ENCODE assay signal across 8 cellular contexts in the genomic region with DNA sequence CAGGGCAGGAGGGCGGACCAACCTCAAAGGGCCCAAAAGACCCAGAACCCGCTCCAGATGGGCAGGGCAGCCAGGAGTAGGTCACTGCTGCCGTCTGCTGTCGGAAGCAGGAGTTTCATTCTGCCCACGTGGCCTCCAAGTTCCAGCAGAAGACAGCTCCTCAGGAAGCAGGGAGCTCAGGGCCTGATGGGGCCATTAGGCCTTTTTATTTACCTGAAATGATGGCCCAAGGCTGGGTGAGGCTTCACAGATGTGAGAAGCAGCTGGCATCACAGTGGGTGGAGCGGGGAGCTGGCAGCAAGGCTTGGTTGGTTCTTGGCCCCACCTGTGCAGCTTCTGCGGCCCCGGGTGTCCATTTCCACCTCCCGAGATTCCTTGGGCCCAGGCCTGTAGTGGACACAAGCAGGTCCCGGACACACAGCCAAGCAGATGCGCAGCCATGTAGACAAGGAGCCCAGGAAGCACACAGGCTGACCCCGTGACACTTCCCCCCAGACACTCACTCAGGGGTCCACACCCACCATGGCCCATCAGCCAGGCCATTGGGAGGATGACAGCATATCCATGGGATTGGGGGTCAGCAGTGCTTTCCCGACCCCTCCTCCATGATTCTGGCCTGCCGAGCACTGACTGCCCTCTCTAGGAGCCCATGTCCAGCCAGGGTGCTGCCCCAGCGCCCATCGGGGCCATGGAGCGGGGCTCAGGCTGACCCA. TPM values are rescaled to one million over a fixed set of nuclear protein-coding genes. Genes with fewer than 3 reads are reported as not detected.
DNase-seq lines count a peak whose midpoint lies in the region; TF ChIP-seq lines count a peak whose summit lies in the region.

No MANE protein-coding gene starts in this region.

- H3K36me3 ChIP-seq in ascending aorta = no peaks in the 10 kb centered on the region

- DNase-seq in NCI-H146 (lab: John Stamatoyannopoulos, UW) = peak; percentile 40
- no peak for DNase-seq in NCI-H146 treated with DMSO at 0.1 percent for 48 hours (lab: John Stamatoyannopoulos, UW; ENCODE audit: unreplicated experiment)
- peak in 1 of 2 donors; percentile 82 for DNase-seq in ascending aorta (ENCODE audit: low spot score in 2 of 2)
- peak in 34 of 51 donors; percentile 9 to 68 (median 28) for DNase-seq in hypothalamus (lab: John Stamatoyannopoulos, UW)
- peak; percentile 50 for DNase-seq in superior temporal gyrus (ENCODE audit: extremely low spot score)
- no peak for DNase-seq in germinal center (ENCODE audit: low spot score)
- DNase-seq in GM19238 (ENCODE audit: insufficient read length, low spot score) = no peak
- no peak for DNase-seq in NCI-H774 (lab: John Stamatoyannopoulos, UW)

- intact Hi-C loops in ascending aorta (cut with DNase I) = loop anchor here (1.0 kb wide), 1 partner anchor 130 kb away; no protein-coding TSS in a partner anchor

- no peaks in the 10 kb centered on the region for H3K27me3 ChIP-seq in ascending aorta

- TF ChIP-seq CTCF in ascending aorta (IDR thresholded peaks at IDR 0.05) = peak; percentile 83 to 89 (median 87)

- H3K4me1 ChIP-seq in ascending aorta = peaks cover 3 to 8% of the 10 kb centered on the region in 2 donors

- H3K27ac ChIP-seq in ascending aorta = peak overlapping the region in 1 of 2 donors; percentile 31

- no peak overlapping the region for H3K4me3 ChIP-seq in ascending aorta

- H3K9me3 ChIP-seq in ascending aorta = no peaks in the 10 kb centered on the region

RNA-seq across cellular contexts. Expression of a gene that starts 26.4 kb away (rescaled TPM):
- 4.8 TPM for total RNA-seq in ascending aorta

Comparison
In these comparisons a context has a peak if more than half of its experiments do, and no peak if none do; other contexts are left out.
1. DNase-seq: peak in NCI-H146 (single experiment), hypothalamus (34 of 51) and superior temporal gyrus (single experiment); none in NCI-H146 treated with DMSO at 0.1 percent for 48 hours (single experiment), germinal center (single experiment), GM19238 (single experiment) and NCI-H774 (single experiment).